Comparison of ENCODE assay signal across 17 cellular contexts in the genomic region with DNA sequence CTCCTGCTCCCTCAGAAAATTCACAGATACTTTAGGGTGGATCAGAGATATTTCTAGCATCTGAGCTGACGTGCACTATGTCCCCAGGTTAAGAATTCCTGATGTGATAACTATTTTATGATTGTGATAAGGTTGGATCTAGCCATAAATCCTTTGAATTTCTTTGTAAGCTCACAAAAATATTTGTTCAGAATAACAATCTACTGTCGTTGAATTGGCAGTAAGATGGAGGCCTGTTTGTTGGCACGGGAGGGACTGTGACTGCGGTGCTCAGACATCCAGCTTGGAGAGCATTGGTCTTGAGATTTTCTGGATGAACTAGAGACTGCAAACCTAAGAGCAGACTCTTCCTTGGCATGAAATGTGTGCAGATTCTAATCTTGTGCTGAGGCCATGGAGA.
"Had no signal": no experiment of that assay in that cellular context is flagged by ENCODE, and none has a peak within 500 bp of the region (broad histone marks: within the 10 kb centered on the region; RNA-seq: fewer than 3 reads in every experiment).

No MANE protein-coding gene starts in this region.

- H3K36me3 ChIP-seq: suprapubic skin had no signal

- H3K27ac ChIP-seq: suprapubic skin had no signal

- H3K4me3 Mint-ChIP-seq: activated CD4-positive, alpha-beta memory T cell treated with anti-CD3 and anti-CD28 coated beads for 36 hours; activated T-cell treated with anti-CD3 and anti-CD28 coated beads, Interleukin-2, amount 50 U/mL, for 4 hours; natural killer cell treated with Interleukin-12 subunit alpha and Interleukin-12 subunit beta and Interleukin-15 and Interleukin-18, amount 100 ng/mL, for 72 hours; T-helper 1 cell treated with Interleukin-12 subunit alpha and Interleukin-12 subunit beta and Interleukin-4 antibody, amounts not matched to agents 30 μg/mL and 1 μg/mL, for 36 hours; type B pancreatic cell had no signal

- ATAC-seq: activated naive CD4-positive, alpha-beta T cell treated with anti-CD3 and anti-CD28 coated beads, Interleukin-2, amount 50 U/mL, for 72 hours; activated T-cell treated with anti-CD3 and anti-CD28 coated beads, Interleukin-2, amount 50 U/mL, for 4 hours; esophagus mucosa; natural killer cell treated with Interleukin-12 subunit alpha and Interleukin-12 subunit beta and Interleukin-15 and Interleukin-18, amount 100 ng/mL, for 72 hours; sciatic nerve had no signal

- H3K27me3 Mint-ChIP-seq: activated CD4-positive, alpha-beta memory T cell treated with anti-CD3 and anti-CD28 coated beads for 36 hours; natural killer cell treated with Interleukin-12 subunit alpha and Interleukin-12 subunit beta and Interleukin-15 and Interleukin-18, amount 100 ng/mL, for 72 hours; type B pancreatic cell had no signal

- H3K4me1 ChIP-seq: suprapubic skin had no signal

- H3K9me3 ChIP-seq: suprapubic skin had no signal

- H3K9me3 Mint-ChIP-seq: activated CD4-positive, alpha-beta memory T cell treated with anti-CD3 and anti-CD28 coated beads for 36 hours; activated naive CD4-positive, alpha-beta T cell treated with anti-CD3 and anti-CD28 coated beads, Interleukin-2, amount 50 U/mL, for 72 hours; activated T-cell treated with anti-CD3 and anti-CD28 coated beads, Interleukin-2, amount 50 U/mL, for 4 hours; natural killer cell treated with Interleukin-12 subunit alpha and Interleukin-12 subunit beta and Interleukin-15 and Interleukin-18, amount 100 ng/mL, for 72 hours; T-helper 1 cell treated with Interleukin-12 subunit alpha and Interleukin-12 subunit beta and Interleukin-4 antibody, amounts not matched to agents 30 μg/mL and 1 μg/mL, for 36 hours; type B pancreatic cell had no signal

- DNase-seq: activated CD4-positive, alpha-beta memory T cell treated with anti-CD3 and anti-CD28 coated beads for 36 hours; activated effector memory CD4-positive, alpha-beta T cell treated with anti-CD3 and anti-CD28 coated beads, Interleukin-2, amount 50 U/mL, for 16 hours; activated T-cell treated with anti-CD3 and anti-CD28 coated beads, Interleukin-2, amount 50 U/mL, for 4 hours; glutamatergic neuron; left cardiac atrium; stimulated activated CD4-positive, alpha-beta T cell treated with anti-CD3 and anti-CD28 coated beads, Interleukin-12 subunit alpha, Interleukin-12 subunit beta, amount 100 ng/mL, for 4 hours; stimulated activated naive CD4-positive, alpha-beta T cell had no signal

- H3K27me3 ChIP-seq: suprapubic skin had no signal

- H3K4me3 ChIP-seq: lung, suprapubic skin had no signal

- FAIRE-seq: endometrium, TTC549 had no signal

- H3K27ac Mint-ChIP-seq: activated CD4-positive, alpha-beta memory T cell treated with anti-CD3 and anti-CD28 coated beads for 36 hours; activated naive CD4-positive, alpha-beta T cell treated with anti-CD3 and anti-CD28 coated beads, Interleukin-2, amount 50 U/mL, for 72 hours; natural killer cell treated with Interleukin-12 subunit alpha and Interleukin-12 subunit beta and Interleukin-15 and Interleukin-18, amount 100 ng/mL, for 72 hours; T-helper 1 cell treated with Interleukin-12 subunit alpha and Interleukin-12 subunit beta and Interleukin-4 antibody, amounts not matched to agents 30 μg/mL and 1 μg/mL, for 36 hours; type B pancreatic cell had no signal
